ENCODE assay signal across 26 cellular contexts in genomic region chr12:83408168-83408567, GRCh38.
A peak's percentile ranks its signal among the peaks of the same experiment; 100 is the strongest.
DNase-seq lines count a peak whose midpoint lies in the region; ATAC-seq, FAIRE-seq and TF ChIP-seq lines count a peak whose summit lies in the region.
"Had no signal": no experiment of that assay in that cellular context is flagged by ENCODE, and none has a peak within 500 bp of the region (broad histone marks: within the 10 kb centered on the region; RNA-seq: fewer than 3 reads in every experiment).

No MANE protein-coding gene starts in this region.

- no TSS peak for BruUV-seq in HepG2 (replicated peaks; lab: Mats Ljungman, UMichigan)
- no TSS peak for BruUV-seq in A673 (replicated peaks; lab: Mats Ljungman, UMichigan)

- no peak for TF ChIP-seq RAD21 in HepG2 (CRISPR knock-in tag; IDR thresholded peaks at IDR 0.05)

- H3K27ac ChIP-seq in right lobe of liver (no peak overlapping the region), HepG2 (ENCODE audit: extremely low read length, insufficient read depth, low read length) (no peak overlapping the region), SU-DHL-6 (ENCODE audit: low read depth, low read length) (no peak overlapping the region), A673 (ENCODE audit: low read depth, low read length, poor library complexity, severe bottlenecking) (no peak overlapping the region), left lung (no peak overlapping the region)
- H3K27ac ChIP-seq: 22Rv1; BLaER1 treated with 17β-estradiol and CSF1 and Interleukin-3, amounts not matched to agents 10 nM and 100 nM; GM23248 had no signal

- in situ Hi-C loops in HepG2 (cut with HindIII; ENCODE audit: extremely low pct_ligation_motif_present, low pct_unique_long_range_greater_than_20kb), result no loop called here

- no peak for FAIRE-seq in HepG2 (lab: Jason Lieb, UNC)
- FAIRE-seq: A204.1, D721Med, GM12891, GM18507, H1 had no signal

- TF ChIP-seq EP300 in HepG2 (IDR thresholded peaks at IDR 0.05; ENCODE audit: low read depth in 2 of 2, low read length in 2 of 2) (no peak), HepG2 (CRISPR knock-in tag; IDR thresholded peaks at IDR 0.05; ENCODE audit: borderline replicate concordance) (no peak)

- ATAC-seq in right lobe of liver (peak in 3 of 4 donors; percentile 18 to 69 (median 30)), HepG2 (no peak), GM21717 (IDR thresholded peaks at IDR 0.05; ENCODE audit: unreplicated experiment) (no peak), left lung (no peak)

- H3K4me2 ChIP-seq in HepG2 (ENCODE audit: low read depth, low read length), result no peak overlapping the region
- no peak overlapping the region for H3K4me2 ChIP-seq in SU-DHL-6 (ENCODE audit: low read depth, low read length, poor library complexity, severe bottlenecking)
- H3K4me2 ChIP-seq: BLaER1 treated with 17β-estradiol and CSF1 and Interleukin-3, amounts not matched to agents 10 nM and 100 nM had no signal

- H3K9ac ChIP-seq in HepG2 (ENCODE audit: insufficient read depth, low read depth, low read length) (no peak overlapping the region), SU-DHL-6 (ENCODE audit: low read length) (no peak overlapping the region)
- H3K9ac ChIP-seq: BLaER1 treated with 17β-estradiol and CSF1 and Interleukin-3, amounts not matched to agents 10 nM and 100 nM; GM23248 had no signal

- H3F3A ChIP-seq in SU-DHL-6 (ENCODE audit: insufficient read depth), result no peaks in the 10 kb centered on the region

- no peaks in the 10 kb centered on the region for H3K9me2 ChIP-seq in SU-DHL-6 (replicated peaks; ENCODE audit: insufficient read depth, low read length)

- CTCF ChIA-PET in HepG2 (lab: Yijun Ruan, JAX; ENCODE audit: low intra/inter-chr PET ratio, low total read pairs), result no interaction called here
- CTCF ChIA-PET in A673 (lab: Charles Lee), result no interaction called here

- WGBS in right lobe of liver (ENCODE audit: insufficient coverage, low coverage, low lambda C conversion rate, missing lambda C conversion rate), result 24% methylated on average over 2 of the region's 2 CpGs
- WGBS in HepG2 (ENCODE audit: low lambda C conversion rate), result 0% methylated on average over 2 of the region's 2 CpGs

- no peaks in the 10 kb centered on the region for H3K9me3 ChIP-seq in right lobe of liver
- peaks cover 83% of the 10 kb centered on the region for H3K9me3 ChIP-seq in HepG2 (ENCODE audit: low read length)
- H3K9me3 ChIP-seq in SU-DHL-6 (ENCODE audit: insufficient read depth, low read length), result no peaks in the 10 kb centered on the region
- H3K9me3 ChIP-seq in A673 (ENCODE audit: low read depth, low read length, poor library complexity, severe bottlenecking), result no peaks in the 10 kb centered on the region
- H3K9me3 ChIP-seq in left lung, result peaks cover 0 to 3% of the 10 kb centered on the region in 2 donors

- H3K79me2 ChIP-seq in HepG2 (ENCODE audit: insufficient read depth, low read length), result no peaks in the 10 kb centered on the region
- H3K79me2 ChIP-seq in SU-DHL-6 (ENCODE audit: insufficient read depth, low read length), result no peaks in the 10 kb centered on the region

- no peak for DNase-seq in right lobe of liver
- no peak for DNase-seq in HepG2 (ENCODE audit: low spot score)
- peak; percentile 16 for DNase-seq in choroid plexus epithelial cell (ENCODE audit: low read depth)
- no peak for DNase-seq in activated CD4-positive, alpha-beta T cell treated with anti-CD3 and anti-CD28 coated beads, Interleukin-2, amount 50 U/mL, for 4 hours
- DNase-seq in A673 (ENCODE audit: low spot score), result no peak
- DNase-seq in left lung, result no peak
- DNase-seq: ACHN; AML-193; BE2C; CD4-positive, alpha-beta T cell; CD8-positive, alpha-beta memory T cell; DMS 273 treated with DMSO at 0.1 percent for 48 hours; DMS79 treated with DMSO at 0.1 percent for 48 hours; GF-D8; GM23248; H7; HCEC 1CT had no signal

- H3K4me3 ChIP-seq in right lobe of liver (no peak overlapping the region), HepG2 (replicated peaks in 1 of 3; ENCODE audit: insufficient read depth in 1 of 3, low read depth in 2 of 3, low read length in 3 of 3) (no peak overlapping the region), SU-DHL-6 (ENCODE audit: insufficient read depth, low read length, poor library complexity, severe bottlenecking) (no peak overlapping the region), choroid plexus epithelial cell (ENCODE audit: low read depth, low read length) (no peak overlapping the region), A673 (ENCODE audit: low read depth, low read length, poor library complexity, severe bottlenecking) (no peak overlapping the region), left lung (no peak overlapping the region)
- H3K4me3 ChIP-seq: BLaER1 treated with 17β-estradiol and CSF1 and Interleukin-3, amounts not matched to agents 10 nM and 100 nM; GM23248 had no signal

- H4K20me1 ChIP-seq in HepG2 (ENCODE audit: insufficient read depth, low read length) (no peaks in the 10 kb centered on the region), SU-DHL-6 (ENCODE audit: low read depth, low read length) (no peaks in the 10 kb centered on the region)
- H4K20me1 ChIP-seq: BLaER1 treated with 17β-estradiol and CSF1 and Interleukin-3, amounts not matched to agents 10 nM and 100 nM had no signal

- no peaks in the 10 kb centered on the region for H3K36me3 ChIP-seq in right lobe of liver
- H3K36me3 ChIP-seq in HepG2 (replicated peaks in 1 of 2; ENCODE audit: control insufficient read depth in 1 of 2, insufficient read depth in 2 of 2, low read length in 2 of 2), result no peaks in the 10 kb centered on the region
- no peaks in the 10 kb centered on the region for H3K36me3 ChIP-seq in SU-DHL-6 (ENCODE audit: low read length)
- no peaks in the 10 kb centered on the region for H3K36me3 ChIP-seq in A673 (ENCODE audit: insufficient read depth, low read length, poor library complexity, severe bottlenecking)
- no peaks in the 10 kb centered on the region for H3K36me3 ChIP-seq in left lung
- H3K36me3 ChIP-seq: BE2C; BLaER1 treated with 17β-estradiol and CSF1 and Interleukin-3, amounts not matched to agents 10 nM and 100 nM had no signal

- POLR2A ChIA-PET in HepG2 (lab: Yijun Ruan, JAX) (no interaction called here), A673 (lab: Charles Lee; ENCODE audit: low non-redundant PET) (no interaction called here)

- no peak for TF ChIP-seq POLR2A in right lobe of liver (IDR thresholded peaks at IDR 0.05)
- no peak for TF ChIP-seq POLR2A in HepG2 (IDR thresholded peaks at IDR 0.05; ENCODE audit: insufficient read depth in 1 of 2, low read depth in 2 of 2, low read length in 2 of 2)

- intact Hi-C loops in right lobe of liver (cut with DNase I), result no loop called here
- intact Hi-C loops in HepG2 (cut with micrococcal nuclease; ENCODE audit: unreplicated experiment), result no loop called here
- intact Hi-C loops in A673 (cut with micrococcal nuclease; ENCODE audit: unreplicated experiment), result no loop called here
- intact Hi-C loops in left lung (cut with DNase I), result no loop called here

- H3K4me1 ChIP-seq in right lobe of liver (no peaks in the 10 kb centered on the region), HepG2 (ENCODE audit: insufficient read depth, low read length) (no peaks in the 10 kb centered on the region), A673 (ENCODE audit: insufficient read depth, low read length, poor library complexity, severe bottlenecking) (no peaks in the 10 kb centered on the region), left lung (no peaks in the 10 kb centered on the region)
- H3K4me1 ChIP-seq: BE2C; BLaER1 treated with 17β-estradiol and CSF1 and Interleukin-3, amounts not matched to agents 10 nM and 100 nM had no signal

- TF ChIP-seq CTCF in right lobe of liver (IDR thresholded peaks at IDR 0.05) (no peak), HepG2 (CRISPR knock-in tag; IDR thresholded peaks at IDR 0.05) (no peak), SU-DHL-6 (IDR thresholded peaks at IDR 0.05; ENCODE audit: insufficient read depth, low read length, poor library complexity, severe bottlenecking) (no peak), choroid plexus epithelial cell (conservative IDR thresholded peaks at IDR 0.05; ENCODE audit: low read depth, low read length) (no peak), A673 (conservative IDR thresholded peaks at IDR 0.05; ENCODE audit: low read depth, low read length) (no peak), left lung (IDR thresholded peaks at IDR 0.05) (no peak)

- H3K27me3 ChIP-seq in right lobe of liver, result no peaks in the 10 kb centered on the region
- H3K27me3 ChIP-seq in HepG2 (ENCODE audit: control insufficient read depth in 1 of 2, insufficient read depth in 2 of 2, low read length in 2 of 2), result no peaks in the 10 kb centered on the region
- H3K27me3 ChIP-seq in SU-DHL-6 (ENCODE audit: low read length), result no peaks in the 10 kb centered on the region
- H3K27me3 ChIP-seq in A673 (replicated peaks; ENCODE audit: insufficient read depth, low read depth, low read length, poor library complexity), result no peaks in the 10 kb centered on the region
- H3K27me3 ChIP-seq in left lung, result no peaks in the 10 kb centered on the region
- H3K27me3 ChIP-seq: BE2C; BLaER1 treated with 17β-estradiol and CSF1 and Interleukin-3, amounts not matched to agents 10 nM and 100 nM had no signal

- H2AFZ ChIP-seq in HepG2 (ENCODE audit: low read length), result no peak overlapping the region
- H2AFZ ChIP-seq in SU-DHL-6 (ENCODE audit: low read depth, low read length, severe bottlenecking), result peak overlapping the region; percentile 12
- H2AFZ ChIP-seq: GM23248 had no signal

TF ChIP-seq in HepG2, 621 proteins besides CTCF, POLR2A, EP300 and RAD21 (continues in another document):
- TF ChIP-seq ZNF3 (CRISPR knock-in tag; IDR thresholded peaks at IDR 0.05) (no peak), RBFOX2 (IDR thresholded peaks at IDR 0.05; ENCODE audit: low read depth, low read length) (no peak), ZNF710 (CRISPR knock-in tag; IDR thresholded peaks at IDR 0.05; ENCODE audit: borderline replicate concordance) (no peak), SIN3A (IDR thresholded peaks at IDR 0.05; ENCODE audit: borderline replicate concordance, low read depth, low read length) (no peak), ZMYM4 (CRISPR knock-in tag; IDR thresholded peaks at IDR 0.05) (no peak), RELA (CRISPR knock-in tag; IDR thresholded peaks at IDR 0.05) (no peak)

Comparison
In these comparisons a context has a peak if more than half of its experiments do, and no peak if none do; other contexts are left out.
1. ATAC-seq: peak in right lobe of liver (3 of 4); none in HepG2 (single experiment), GM21717 (single experiment) and left lung (single experiment).